ENCODE assay signal across 8 cellular contexts in genomic region chr3:30199096-30199734, GRCh38.
DNase-seq lines count a peak whose midpoint lies in the region; ATAC-seq, FAIRE-seq and TF ChIP-seq lines count a peak whose summit lies in the region.

No MANE protein-coding gene starts in this region.

- no peak overlapping the region for H3K27ac Mint-ChIP-seq in WTC11

- H3K9me3 ChIP-seq in kidney (ENCODE audit: control insufficient read depth in 1 of 2, low read length in 2 of 2) = no peaks in the 10 kb centered on the region

- H3K4me3 ChIP-seq in bronchial epithelial cell (ENCODE audit: low read depth, low read length) = no peak overlapping the region
- no peak overlapping the region for H3K4me3 ChIP-seq in kidney (ENCODE audit: low read length in 2 of 2)

- TF ChIP-seq CTCF in C4-2B (conservative IDR thresholded peaks at IDR 0.05) = peak; percentile 88
- TF ChIP-seq CTCF in WTC11 (IDR thresholded peaks at IDR 0.05) = peak; percentile 82
- peak; percentile 66 for TF ChIP-seq CTCF in bronchial epithelial cell (IDR thresholded peaks at IDR 0.05; ENCODE audit: insufficient read depth, low read length, severe bottlenecking)
- TF ChIP-seq CTCF in kidney (IDR thresholded peaks at IDR 0.05; ENCODE audit: borderline replicate concordance, extremely low read depth, insufficient read depth) = peak; percentile 90

- H3K4me3 Mint-ChIP-seq in WTC11 = no peak overlapping the region

- peaks cover 10% of the 10 kb centered on the region for H3K4me1 Mint-ChIP-seq in WTC11

- DNase-seq in NCI-H1417 treated with DMSO at 0.1 percent for 48 hours (lab: John Stamatoyannopoulos, UW) = peak; percentile 14
- DNase-seq in WTC11 (ENCODE audit: low spot score) = peak; percentile 62
- peak; percentile 40 for DNase-seq in bronchial epithelial cell (ENCODE audit: low read depth)
- DNase-seq in kidney = peak; percentile 73
- peak; percentile 70 for DNase-seq in stimulated activated CD4-positive, alpha-beta T cell treated with anti-CD3 and anti-CD28 coated beads, Interleukin-1b, Interleukin-23, amount 100 ng/mL, for 4 hours (ENCODE audit: low read depth in 2 of 2)

- H3K9me3 Mint-ChIP-seq in WTC11 = peaks cover 8% of the 10 kb centered on the region; the same call in 1 of the 2 replicates

- POLR2A ChIA-PET in WTC11 (lab: Charles Lee) = interaction anchor here (1.0 kb wide), 1 partner anchor 420 kb away, joined by 3 read pairs; no protein-coding TSS in a partner anchor

- H3K27me3 ChIP-seq in bronchial epithelial cell (ENCODE audit: control insufficient read depth, insufficient read depth, low read length) = no peaks in the 10 kb centered on the region

- H3K36me3 Mint-ChIP-seq in WTC11 = no peaks in the 10 kb centered on the region

- FAIRE-seq in bronchial epithelial cell (lab: Jason Lieb, UNC) (no peak), kidney (lab: Jason Lieb, UNC) (peak; percentile 75)

- intact Hi-C loops in kidney (cut with DNase I) = no loop called here

- peak; percentile 70 for ATAC-seq in GM21526 (IDR thresholded peaks at IDR 0.05; ENCODE audit: low FRiP score, unreplicated experiment)
- ATAC-seq in WTC11 = peak; percentile 53
- ATAC-seq in HG02610 (IDR thresholded peaks at IDR 0.05; ENCODE audit: unreplicated experiment) = no peak

- no peaks in the 10 kb centered on the region for H3K27me3 Mint-ChIP-seq in WTC11 (ENCODE audit: low read depth)

- peaks cover 0 to 2% of the 10 kb centered on the region in 2 donors for H3K4me1 ChIP-seq in kidney (ENCODE audit: control insufficient read depth in 1 of 2, insufficient read depth in 1 of 2, low read depth in 1 of 2, low read length in 2 of 2)

- CTCF ChIA-PET in WTC11 (lab: Charles Lee) = interaction anchor here (0.6 to 5.5 kb wide), 36 partner anchors 16 to 1532 kb away, joined by 3 to 84 read pairs (median 4); no protein-coding TSS in a partner anchor

- H3K9ac ChIP-seq in kidney (ENCODE audit: low read length in 2 of 2) = no peak overlapping the region

- H3K27ac ChIP-seq in C4-2B (no peak overlapping the region), kidney (ENCODE audit: low read depth in 2 of 2, low read length in 2 of 2) (no peak overlapping the region)

- H3K36me3 ChIP-seq in bronchial epithelial cell (ENCODE audit: control insufficient read depth, insufficient read depth, low read length) = no peaks in the 10 kb centered on the region
- H3K36me3 ChIP-seq in kidney (ENCODE audit: control insufficient read depth in 1 of 2, insufficient read depth in 2 of 2, low read length in 2 of 2) = no peaks in the 10 kb centered on the region

TF ChIP-seq in WTC11, 78 proteins besides CTCF, POLR2A, EP300 and RAD21 (continues in another document):
- no peak for TF ChIP-seq SP1 (CRISPR knock-in tag; conservative IDR thresholded peaks at IDR 0.05)
- TF ChIP-seq ZNF671 (CRISPR knock-in tag; IDR thresholded peaks at IDR 0.05) = no peak
- TF ChIP-seq ESRRA (CRISPR knock-in tag; IDR thresholded peaks at IDR 0.05; ENCODE audit: borderline replicate concordance) = no peak
- no peak for TF ChIP-seq AFF4 (CRISPR knock-in tag; IDR thresholded peaks at IDR 0.05; ENCODE audit: borderline replicate concordance)
- no peak for TF ChIP-seq ZBTB43 (CRISPR knock-in tag; IDR thresholded peaks at IDR 0.05)
- TF ChIP-seq TP53 (CRISPR knock-in tag; IDR thresholded peaks at IDR 0.05) = no peak
- no peak for TF ChIP-seq HMGXB4 (CRISPR knock-in tag; IDR thresholded peaks at IDR 0.05)
- TF ChIP-seq ATF1 (CRISPR knock-in tag; IDR thresholded peaks at IDR 0.05) = no peak
- no peak for TF ChIP-seq NR1H2 (CRISPR knock-in tag; IDR thresholded peaks at IDR 0.05)
- no peak for TF ChIP-seq ZBTB21 (CRISPR knock-in tag; IDR thresholded peaks at IDR 0.05; ENCODE audit: borderline replicate concordance)
- TF ChIP-seq USF1 (CRISPR knock-in tag; IDR thresholded peaks at IDR 0.05) = no peak
- no peak for TF ChIP-seq ZNF423 (CRISPR knock-in tag; IDR thresholded peaks at IDR 0.05)
- TF ChIP-seq ZMAT4 (CRISPR knock-in tag; IDR thresholded peaks at IDR 0.05) = no peak
- no peak for TF ChIP-seq OVOL2 (CRISPR knock-in tag; IDR thresholded peaks at IDR 0.05; ENCODE audit: borderline replicate concordance)

Comparison
In these comparisons a context has a peak if more than half of its experiments do, and no peak if none do; other contexts are left out.
1. DNase-seq: peak in every context shown above with its lines; median percentile 73 in kidney; 70 in stimulated activated CD4-positive, alpha-beta T cell treated with anti-CD3 and anti-CD28 coated beads, Interleukin-1b, Interleukin-23, amount 100 ng/mL, for 4 hours; 62 in WTC11; 40 in bronchial epithelial cell; 14 in NCI-H1417 treated with DMSO at 0.1 percent for 48 hours.